In genomic region chr7:23276947-23277346, GRCh38 we compare ENCODE assay signal across 11 cellular contexts. TPM values are rescaled to one million over a fixed set of nuclear protein-coding genes. Genes with fewer than 3 reads are reported as not detected.
DNase-seq lines count a peak whose midpoint lies in the region; ATAC-seq and TF ChIP-seq lines count a peak whose summit lies in the region.
"Had no signal": no experiment of that assay in that cellular context is flagged by ENCODE, and none has a peak within 500 bp of the region (broad histone marks: within the 10 kb centered on the region; RNA-seq: fewer than 3 reads in every experiment).

No MANE protein-coding gene starts in this region.

- no peaks in the 10 kb centered on the region for H3K36me3 Mint-ChIP-seq in neural progenitor cell

- H2AFZ ChIP-seq in OCI-LY3 (ENCODE audit: low read depth, low read length) (0 out of 2 replicates have a peak overlapping the region, but pooled peaks have one; percentile 12), neural progenitor cell (replicated peaks) (peak overlapping the region; percentile 13)

- TF ChIP-seq CTCF in OCI-LY3 (IDR thresholded peaks at IDR 0.05; ENCODE audit: low read depth, low read length) (no peak), neural progenitor cell (IDR thresholded peaks at IDR 0.05) (no peak)

- H3K36me3 ChIP-seq in OCI-LY3 (replicated peaks; ENCODE audit: low read depth, low read length) (no peaks in the 10 kb centered on the region), neural progenitor cell (no peaks in the 10 kb centered on the region)
- H3K36me3 ChIP-seq: BLaER1 had no signal

- no peak overlapping the region for H3K4me3 Mint-ChIP-seq in neural progenitor cell

- H3K4me3 ChIP-seq in OCI-LY3 (ENCODE audit: low read length), result no peak overlapping the region
- no peak overlapping the region for H3K4me3 ChIP-seq in neural progenitor cell
- H3K4me3 ChIP-seq: BLaER1 had no signal

- H4K20me1 ChIP-seq in OCI-LY3 (ENCODE audit: insufficient read depth, low read length), result no peaks in the 10 kb centered on the region
- no peaks in the 10 kb centered on the region for H4K20me1 ChIP-seq in neural progenitor cell (ENCODE audit: low read depth)
- H4K20me1 ChIP-seq: BLaER1 had no signal

- ATAC-seq in GM21529 (IDR thresholded peaks at IDR 0.05; ENCODE audit: unreplicated experiment) (peak; percentile 4), HG02938 (IDR thresholded peaks at IDR 0.05; ENCODE audit: unreplicated experiment) (no peak), left ventricle myocardium superior (no peak)
- ATAC-seq: Right ventricle myocardium inferior had no signal

- H3K9me3 ChIP-seq in OCI-LY3 (ENCODE audit: insufficient read depth, low read length) (no peaks in the 10 kb centered on the region), neural progenitor cell (ENCODE audit: low read depth) (no peaks in the 10 kb centered on the region)
- H3K9me3 ChIP-seq: BLaER1 had no signal

- peaks cover 4% of the 10 kb centered on the region for H3F3A ChIP-seq in neural progenitor cell (ENCODE audit: low read depth)

- H3K27me3 Mint-ChIP-seq in neural progenitor cell (ENCODE audit: insufficient read depth, low read depth), result peaks cover 7% of the 10 kb centered on the region

- H3K27ac Mint-ChIP-seq in neural progenitor cell, result no peak overlapping the region

- intact Hi-C loops in left ventricle myocardium superior (cut with micrococcal nuclease), result no loop called here

- no peaks in the 10 kb centered on the region for H3K9me3 Mint-ChIP-seq in neural progenitor cell

- DNase-seq in SIG-M5 treated with dmso at 0.1 percent for 504 hours (lab: John Stamatoyannopoulos, UW; ENCODE audit: unreplicated experiment), result peak; percentile 17
- DNase-seq in SIG-M5 (lab: John Stamatoyannopoulos, UW), result no peak
- DNase-seq in neural progenitor cell (ENCODE audit: low spot score), result no peak
- DNase-seq in T-helper 2 cell, result no peak
- no peak for DNase-seq in left ventricle myocardium superior
- DNase-seq: 8988T had no signal

- H3K79me2 ChIP-seq in OCI-LY3 (ENCODE audit: low read length) (no peaks in the 10 kb centered on the region), neural progenitor cell (ENCODE audit: low read depth) (no peaks in the 10 kb centered on the region)

- H3K4me2 ChIP-seq in OCI-LY3 (ENCODE audit: low read length) (peak overlapping the region; percentile 9; the same call in 1 of the 2 replicates), neural progenitor cell (no peak overlapping the region)
- H3K4me2 ChIP-seq: BLaER1 had no signal

- H3K4me1 ChIP-seq in OCI-LY3 (ENCODE audit: low read length) (peaks cover 14% of the 10 kb centered on the region), neural progenitor cell (no peaks in the 10 kb centered on the region)

- H3K27me3 ChIP-seq in OCI-LY3 (ENCODE audit: low read depth, low read length) (no peaks in the 10 kb centered on the region), neural progenitor cell (no peaks in the 10 kb centered on the region)
- H3K27me3 ChIP-seq: BLaER1 had no signal

- peaks cover 2% of the 10 kb centered on the region for H3K4me1 Mint-ChIP-seq in neural progenitor cell

- H3K9ac ChIP-seq in OCI-LY3 (ENCODE audit: low read length) (no peak overlapping the region), neural progenitor cell (no peak overlapping the region)
- H3K9ac ChIP-seq: BLaER1 had no signal

- H3K27ac ChIP-seq in OCI-LY3 (ENCODE audit: low read length) (no peak overlapping the region), neural progenitor cell (no peak overlapping the region)
- H3K27ac ChIP-seq: BLaER1 had no signal

RNA-seq across cellular contexts. Expression of gene MALSU1, which starts 22.2 kb away (rescaled TPM):
- total RNA-seq in neural progenitor cell (ENCODE audit: low replicate concordance), result 48.7 and 58.1 TPM in 2 replicates
- 123 TPM for total RNA-seq in left ventricle myocardium superior

RNA-seq across cellular contexts. Expression of gene GPNMB, which starts 30.4 kb away (rescaled TPM):
- 0.99 TPM in 1 of 2 replicates, not detected in the other for total RNA-seq in neural progenitor cell (ENCODE audit: low replicate concordance)
- 339 TPM for total RNA-seq in left ventricle myocardium superior

Comparison
In these comparisons a context has a peak if more than half of its experiments do, and no peak if none do; other contexts are left out.
1. RNA of gene GPNMB, which starts 30.4 kb away (total RNA-seq): 339 TPM in left ventricle myocardium superior (single experiment); 0.99 TPM in neural progenitor cell; every median in the first group is over 100 times any median in the second.